In the genomic region with DNA sequence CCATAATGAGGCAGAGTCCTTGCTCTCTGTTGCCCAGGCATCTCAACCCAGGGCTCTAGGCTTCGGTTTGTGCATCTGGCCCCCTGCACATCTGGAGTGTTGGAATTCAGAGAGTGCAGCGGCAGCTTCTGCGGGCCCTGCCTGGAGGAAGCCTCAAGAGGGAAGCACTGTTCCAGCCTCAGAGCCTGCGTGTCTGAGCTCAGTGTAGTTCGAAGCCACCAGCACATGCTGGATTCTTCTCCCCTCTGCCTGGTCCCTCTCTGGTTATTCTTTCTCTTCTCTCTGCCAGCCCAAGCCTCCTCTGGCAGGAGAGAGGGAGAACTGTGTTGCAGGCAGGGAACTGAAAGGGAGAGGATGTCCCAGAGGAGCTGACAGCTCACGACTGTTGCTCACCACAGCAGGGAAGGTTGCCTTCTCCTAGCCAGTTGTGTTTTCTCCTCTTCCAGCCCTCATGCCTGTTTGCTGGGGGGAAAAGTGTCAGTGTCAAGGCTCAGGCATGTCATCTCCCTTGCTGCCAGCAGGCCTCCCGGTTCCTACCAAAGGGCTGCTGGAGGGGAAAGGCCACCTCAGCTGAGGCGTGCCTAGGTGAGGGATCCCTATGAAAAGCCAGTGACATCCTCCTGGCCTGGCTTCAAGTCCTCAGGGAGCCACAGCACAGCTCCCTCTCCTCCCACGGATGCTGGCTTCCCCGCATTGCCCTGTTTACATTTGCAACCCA, we compare ENCODE assay signal across 3 cellular contexts.
TF ChIP-seq lines count a peak whose summit lies in the region.

No MANE protein-coding gene starts in this region.

TF ChIP-seq in HCT116, 20 proteins besides CTCF, POLR2A, EP300 and RAD21:
- no peak for TF ChIP-seq ZNF274 (IDR thresholded peaks at IDR 0.05; ENCODE audit: low read depth, low read length)
- TF ChIP-seq EGR1 (IDR thresholded peaks at IDR 0.05; ENCODE audit: low read depth) = no peak
- TF ChIP-seq CEBPB (IDR thresholded peaks at IDR 0.05; ENCODE audit: low read depth) = no peak
- no peak for TF ChIP-seq ZFX (IDR thresholded peaks at IDR 0.05)
- no peak for TF ChIP-seq CBX3 (IDR thresholded peaks at IDR 0.05; ENCODE audit: low read depth)
- no peak for TF ChIP-seq FOSL1 (IDR thresholded peaks at IDR 0.05; ENCODE audit: low read depth)
- TF ChIP-seq, protein P1, sequence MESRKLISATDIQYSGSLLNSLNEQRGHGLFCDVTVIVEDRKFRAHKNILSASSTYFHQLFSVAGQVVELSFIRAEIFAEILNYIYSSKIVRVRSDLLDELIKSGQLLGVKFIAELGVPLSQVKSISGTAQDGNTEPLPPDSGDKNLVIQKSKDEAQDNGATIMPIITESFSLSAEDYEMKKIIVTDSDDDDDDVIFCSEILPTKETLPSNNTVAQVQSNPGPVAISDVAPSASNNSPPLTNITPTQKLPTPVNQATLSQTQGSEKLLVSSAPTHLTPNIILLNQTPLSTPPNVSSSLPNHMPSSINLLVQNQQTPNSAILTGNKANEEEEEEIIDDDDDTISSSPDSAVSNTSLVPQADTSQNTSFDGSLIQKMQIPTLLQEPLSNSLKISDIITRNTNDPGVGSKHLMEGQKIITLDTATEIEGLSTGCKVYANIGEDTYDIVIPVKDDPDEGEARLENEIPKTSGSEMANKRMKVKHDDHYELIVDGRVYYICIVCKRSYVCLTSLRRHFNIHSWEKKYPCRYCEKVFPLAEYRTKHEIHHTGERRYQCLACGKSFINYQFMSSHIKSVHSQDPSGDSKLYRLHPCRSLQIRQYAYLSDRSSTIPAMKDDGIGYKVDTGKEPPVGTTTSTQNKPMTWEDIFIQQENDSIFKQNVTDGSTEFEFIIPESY (IDR thresholded peaks at IDR 0.05; ENCODE audit: extremely low read depth, insufficient replicate concordance, low read length) = no peak
- TF ChIP-seq EZH2phosphoT487 (IDR thresholded peaks at IDR 0.05; ENCODE audit: borderline replicate concordance) = no peak
- no peak for TF ChIP-seq TCF7L2 (IDR thresholded peaks at IDR 0.05; ENCODE audit: borderline replicate concordance, extremely low read depth, insufficient read depth, insufficient read length)
- no peak for TF ChIP-seq JUND (IDR thresholded peaks at IDR 0.05)
- no peak for TF ChIP-seq EZH2 (IDR thresholded peaks at IDR 0.05)
- TF ChIP-seq ELF1 (IDR thresholded peaks at IDR 0.05; ENCODE audit: borderline replicate concordance, low read depth) = no peak
- no peak for TF ChIP-seq SRF (IDR thresholded peaks at IDR 0.05; ENCODE audit: low read depth)
- no peak for TF ChIP-seq POLR2AphosphoS5 (IDR thresholded peaks at IDR 0.05; ENCODE audit: low read depth, low read length)
- TF ChIP-seq SP1 (IDR thresholded peaks at IDR 0.05; ENCODE audit: low read depth) = no peak
- TF ChIP-seq, protein P2, sequence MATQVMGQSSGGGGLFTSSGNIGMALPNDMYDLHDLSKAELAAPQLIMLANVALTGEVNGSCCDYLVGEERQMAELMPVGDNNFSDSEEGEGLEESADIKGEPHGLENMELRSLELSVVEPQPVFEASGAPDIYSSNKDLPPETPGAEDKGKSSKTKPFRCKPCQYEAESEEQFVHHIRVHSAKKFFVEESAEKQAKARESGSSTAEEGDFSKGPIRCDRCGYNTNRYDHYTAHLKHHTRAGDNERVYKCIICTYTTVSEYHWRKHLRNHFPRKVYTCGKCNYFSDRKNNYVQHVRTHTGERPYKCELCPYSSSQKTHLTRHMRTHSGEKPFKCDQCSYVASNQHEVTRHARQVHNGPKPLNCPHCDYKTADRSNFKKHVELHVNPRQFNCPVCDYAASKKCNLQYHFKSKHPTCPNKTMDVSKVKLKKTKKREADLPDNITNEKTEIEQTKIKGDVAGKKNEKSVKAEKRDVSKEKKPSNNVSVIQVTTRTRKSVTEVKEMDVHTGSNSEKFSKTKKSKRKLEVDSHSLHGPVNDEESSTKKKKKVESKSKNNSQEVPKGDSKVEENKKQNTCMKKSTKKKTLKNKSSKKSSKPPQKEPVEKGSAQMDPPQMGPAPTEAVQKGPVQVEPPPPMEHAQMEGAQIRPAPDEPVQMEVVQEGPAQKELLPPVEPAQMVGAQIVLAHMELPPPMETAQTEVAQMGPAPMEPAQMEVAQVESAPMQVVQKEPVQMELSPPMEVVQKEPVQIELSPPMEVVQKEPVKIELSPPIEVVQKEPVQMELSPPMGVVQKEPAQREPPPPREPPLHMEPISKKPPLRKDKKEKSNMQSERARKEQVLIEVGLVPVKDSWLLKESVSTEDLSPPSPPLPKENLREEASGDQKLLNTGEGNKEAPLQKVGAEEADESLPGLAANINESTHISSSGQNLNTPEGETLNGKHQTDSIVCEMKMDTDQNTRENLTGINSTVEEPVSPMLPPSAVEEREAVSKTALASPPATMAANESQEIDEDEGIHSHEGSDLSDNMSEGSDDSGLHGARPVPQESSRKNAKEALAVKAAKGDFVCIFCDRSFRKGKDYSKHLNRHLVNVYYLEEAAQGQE (IDR thresholded peaks at IDR 0.05; ENCODE audit: low read depth) = no peak
- no peak for TF ChIP-seq YY1 (IDR thresholded peaks at IDR 0.05; ENCODE audit: extremely low read depth, insufficient replicate concordance, low read depth, low read length)
- no peak for TF ChIP-seq SIN3A (IDR thresholded peaks at IDR 0.05; ENCODE audit: low read depth)

TF ChIP-seq in K562, 482 proteins besides CTCF, POLR2A, EP300 and RAD21 (continues in another document):
- no peak for TF ChIP-seq RB1 (IDR thresholded peaks at IDR 0.05; ENCODE audit: low read depth)
- TF ChIP-seq ETV5 (CRISPR knock-in tag; IDR thresholded peaks at IDR 0.05; ENCODE audit: low read depth) = no peak
- peak; percentile 75 for TF ChIP-seq L3MBTL2 (IDR thresholded peaks at IDR 0.05)

TF ChIP-seq in neural cell, 6 proteins besides CTCF, POLR2A, EP300 and RAD21:
- no peak for TF ChIP-seq SMC3 (conservative IDR thresholded peaks at IDR 0.05; ENCODE audit: poor library complexity)
- no peak for TF ChIP-seq EZH2 (IDR thresholded peaks at IDR 0.05; ENCODE audit: borderline replicate concordance, insufficient read depth, low read length, poor library complexity, severe bottlenecking)
- no peak for TF ChIP-seq MXI1 (conservative IDR thresholded peaks at IDR 0.05; ENCODE audit: poor library complexity, severe bottlenecking)
- no peak for TF ChIP-seq TAF1 (IDR thresholded peaks at IDR 0.05; ENCODE audit: low read depth)
- TF ChIP-seq POLR2AphosphoS5 (IDR thresholded peaks at IDR 0.05) = no peak
- TF ChIP-seq, protein P2 (IDR thresholded peaks at IDR 0.05; ENCODE audit: borderline replicate concordance) = no peak
